ENCODE assay signal across 8 cellular contexts in the genomic region with DNA sequence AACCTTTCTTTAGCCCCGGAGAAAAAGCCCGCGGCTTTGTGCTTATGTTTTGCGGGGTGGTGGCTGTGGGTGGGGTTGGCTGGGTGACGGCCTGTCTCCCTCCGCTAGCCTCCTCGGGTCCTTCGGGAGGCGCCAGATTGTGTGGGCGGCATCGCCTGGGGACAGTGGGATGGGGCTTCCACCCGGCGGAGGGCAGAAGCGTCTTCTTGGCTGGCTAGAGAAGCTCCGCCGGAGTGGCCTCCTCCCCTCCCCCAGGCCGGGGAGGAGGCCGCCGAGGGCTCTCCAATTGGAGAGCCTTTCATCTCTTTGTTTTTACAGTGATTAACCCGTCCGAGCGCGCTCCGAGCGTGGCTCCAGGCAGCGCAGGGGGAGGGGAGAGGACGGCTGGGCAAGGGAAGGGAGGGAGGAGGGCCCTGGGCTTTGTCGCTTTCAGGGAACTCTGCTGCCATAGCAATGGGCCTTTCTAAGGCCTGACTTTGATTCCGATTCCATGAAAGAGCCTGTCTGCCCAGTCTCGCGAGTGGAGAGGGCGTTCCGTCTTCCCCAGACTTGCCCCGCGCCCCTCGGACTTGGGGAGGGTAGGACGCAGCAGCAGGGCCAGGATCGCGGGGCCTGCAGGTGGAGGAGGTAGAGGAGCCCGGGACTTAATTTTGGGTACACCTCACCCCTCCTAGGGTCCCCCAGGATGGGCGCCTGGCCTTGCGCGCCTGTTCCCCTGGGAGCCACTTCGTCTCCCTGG. TPM values are rescaled to one million over a fixed set of nuclear protein-coding genes. Genes with fewer than 3 reads are reported as not detected.
A peak's percentile ranks its signal among the peaks of the same experiment; 100 is the strongest.
DNase-seq lines count a peak whose midpoint lies in the region; ATAC-seq, FAIRE-seq and TF ChIP-seq lines count a peak whose summit lies in the region.

No MANE protein-coding gene starts in this region.

- FAIRE-seq in K562 (lab: Jason Lieb, UNC) = peak; percentile 40

- TF ChIP-seq CTCF in K562 (IDR thresholded peaks at IDR 0.05 in 2 of 3, conservative IDR thresholded peaks at IDR 0.05 in 1 of 3; ENCODE audit: insufficient read depth in 2 of 3, low read depth in 1 of 3, low read length in 3 of 3) (no peak), tibial artery (IDR thresholded peaks at IDR 0.05) (no peak)

- 0 out of 4 replicates have a peak, but pooled peaks of 1 of the 2 experiments have one; percentile 6 for TF ChIP-seq RAD21 in K562 (CRISPR knock-in tag; conservative IDR thresholded peaks at IDR 0.05 in 1 of 2, IDR thresholded peaks at IDR 0.05 in 1 of 2)

- H3K9me1 ChIP-seq in K562 (ENCODE audit: control insufficient read depth, insufficient read depth, low read length) = no peaks in the 10 kb centered on the region

- H3K27me3 ChIP-seq in K562 (ENCODE audit: control insufficient read depth in 2 of 2, insufficient read depth in 2 of 2, low read length in 2 of 2) (peaks cover 0 to 4% of the 10 kb centered on the region in 2 experiments; a peak in 1 of 5 replicates), tibial artery (peaks cover 0 to 52% of the 10 kb centered on the region in 2 donors)

- H2AFZ ChIP-seq in K562 (ENCODE audit: low read depth, low read length) = peak overlapping the region; percentile 7; the same call in 1 of the 2 replicates

- no peak for TF ChIP-seq POLR2A in K562 (conservative IDR thresholded peaks at IDR 0.05)

- no peak overlapping the region for H3K27ac ChIP-seq in K562 (ENCODE audit: extremely low read depth, low read depth, low read length)
- H3K27ac ChIP-seq in tibial artery = peak overlapping the region in 1 of 2 donors; percentile 4

- intact Hi-C loops in K562 (cut with micrococcal nuclease) = no loop called here
- intact Hi-C loops in tibial artery (cut with DNase I; ENCODE audit: low total_unique reads) = no loop called here

- H3K79me2 ChIP-seq in K562 (ENCODE audit: control insufficient read depth, insufficient read depth, low read length) = no peaks in the 10 kb centered on the region

- ATAC-seq in K562 = peak; percentile 72
- no peak for ATAC-seq in GM18520 (IDR thresholded peaks at IDR 0.05; ENCODE audit: unreplicated experiment)
- ATAC-seq in HG03457 (IDR thresholded peaks at IDR 0.05; ENCODE audit: unreplicated experiment) = no peak

- no peak for TF ChIP-seq EP300 in K562 (IDR thresholded peaks at IDR 0.05; ENCODE audit: low read length)

- peak; percentile 94 for DNase-seq in D341Med (ENCODE audit: low spot score)
- peak; percentile 74 for DNase-seq in NCI-H1694 treated with DMSO at 0.1 percent for 48 hours (lab: John Stamatoyannopoulos, UW)
- peak; percentile 60 to 83 (median 78) for DNase-seq in K562 (ENCODE audit: extremely low read depth in 1 of 4, low spot score in 3 of 4)
- peak; percentile 33 for DNase-seq in inferior parietal cortex (ENCODE audit: extremely low spot score)
- peak in 1 of 2 donors; percentile 66 for DNase-seq in tibial artery
- DNase-seq in NOMO-1 treated with DMSO at 0.1 percent for 48 hours (lab: John Stamatoyannopoulos, UW; ENCODE audit: unreplicated experiment) = no peak

- 22% methylated on average over 34 of the region's 44 CpGs for WGBS in K562 (ENCODE audit: insufficient coverage, low coverage, missing lambda C conversion rate)

- peak overlapping the region; percentile 35; the same call in 1 of the 2 replicates for H3K4me2 ChIP-seq in K562 (ENCODE audit: insufficient read depth, low read length)

- CTCF ChIA-PET in K562 (lab: Yijun Ruan, JAX; ENCODE audit: low intra/inter-chr PET ratio) = no interaction called here

- H3K9me3 ChIP-seq in K562 (replicated peaks; ENCODE audit: control insufficient read depth, insufficient read depth, low read depth, low read length) (no peaks in the 10 kb centered on the region), tibial artery (no peaks in the 10 kb centered on the region)

- no peaks in the 10 kb centered on the region for H3K36me3 ChIP-seq in K562 (ENCODE audit: control insufficient read depth, insufficient read depth, low read length)
- H3K36me3 ChIP-seq in tibial artery = no peaks in the 10 kb centered on the region

- in situ Hi-C loops in K562 (cut with MboI) = no loop called here

- H3K4me1 ChIP-seq in K562 (replicated peaks in 1 of 2; ENCODE audit: control insufficient read depth in 2 of 2, insufficient read depth in 2 of 2, low read length in 2 of 2) (peaks cover 8 to 34% of the 10 kb centered on the region in 2 experiments; a peak in 4 of 5 replicates), tibial artery (peaks cover 0 to 34% (median 21%) of the 10 kb centered on the region in 4 donors)

- POLR2A ChIA-PET in K562 (lab: Yijun Ruan, JAX) = interaction anchor here (0.5 kb wide), 1 partner anchor 512 kb away, joined by 3 read pairs; no protein-coding TSS in a partner anchor

- peaks cover 10% of the 10 kb centered on the region for H4K20me1 ChIP-seq in K562 (replicated peaks; ENCODE audit: control insufficient read depth, insufficient read depth, low read length)

- no TSS peak for BruUV-seq in K562 (replicated peaks; lab: Mats Ljungman, UMichigan)

- peak overlapping the region in 1 of 2 experiments; percentile 70; a peak in 1 of 4 replicates for H3K9ac ChIP-seq in K562 (ENCODE audit: insufficient read depth in 1 of 2, low read depth in 2 of 2, low read length in 2 of 2)

- H3K4me3 ChIP-seq in K562 (0 out of 2 replicates have a peak overlapping the region, but pooled peaks have one; percentile 4), tibial artery (peak overlapping the region; percentile 38 to 60)

TF ChIP-seq in K562, 482 proteins besides CTCF, POLR2A, EP300 and RAD21 (continues in another document):
- TF ChIP-seq CTBP1 (IDR thresholded peaks at IDR 0.05; ENCODE audit: borderline replicate concordance) = peak; percentile 27; the same call in 1 of the 2 replicates
- TF ChIP-seq PHF21A (IDR thresholded peaks at IDR 0.05; ENCODE audit: borderline replicate concordance, low read depth) = peak; percentile 16; the same call in 1 of the 2 replicates
- no peak for TF ChIP-seq YY1 (IDR thresholded peaks at IDR 0.05; ENCODE audit: borderline replicate concordance in 1 of 3, control insufficient read depth in 1 of 3, extremely low read depth in 1 of 3, insufficient read depth in 3 of 3, insufficient read length in 1 of 3, insufficient replicate concordance in 2 of 3, low read depth in 1 of 3, low read length in 2 of 3)

RNA-seq across cellular contexts. Expression of a gene that starts 36.7 kb away (rescaled TPM):
- not detected in 2 replicates for total RNA-seq in K562 (2011; cell fraction: chromatin; rRNA removed; ENCODE audit: low replicate concordance)
- total RNA-seq in K562 (2011; cell fraction: nucleolus; rRNA removed) = not detected in 2 replicates
- not detected in 2 replicates for total RNA-seq in K562 (2011; cell fraction: nucleoplasm; rRNA removed)
- total RNA-seq in K562 (2014; rRNA removed) = not detected in 2 replicates
- not detected in 2 replicates for total RNA-seq in K562 (2014; rRNA removed; fragmentation: Illumina TruSeq; extraction: Trizol)
- total RNA-seq in K562 (2015; rRNA removed; fragmentation: Illumina TruSeq; extraction: Trizol) = not detected in 2 replicates
- total RNA-seq in K562 (2021) = not detected in 2 replicates
- not detected in 2 replicates for polyA plus RNA-seq in K562 (2011; rRNA removed)
- 0.01 TPM in 1 of 2 replicates, not detected in the other for polyA plus RNA-seq in K562 (2011; cell fraction: cytosol; rRNA removed)
- polyA plus RNA-seq in K562 (2011; cell fraction: nucleus; rRNA removed) = not detected in 2 replicates
- polyA plus RNA-seq in K562 (2012) = not detected in 2 replicates
- not detected in 2 replicates for polyA plus RNA-seq in K562 (2014; fragmentation: Illumina TruSeq; extraction: Trizol)
- polyA plus RNA-seq in K562 (2014; fragmentation: Nextera tagmentation; extraction: Ambion mirVana) = not detected
- polyA plus RNA-seq in K562 (2014; rRNA removed) = not detected in 2 replicates
- not detected in 2 replicates for polyA minus RNA-seq in K562 (2011; rRNA and poly(A)+ RNA removed)
- not detected in 2 replicates for polyA minus RNA-seq in K562 (2011; cell fraction: cytosol; rRNA and poly(A)+ RNA removed)
- not detected in 2 replicates for polyA minus RNA-seq in K562 (2011; cell fraction: nucleus; rRNA and poly(A)+ RNA removed)

RNA-seq across cellular contexts. Expression of a gene that starts 41.7 kb away (rescaled TPM):
- total RNA-seq in K562 (2011; cell fraction: chromatin; rRNA removed; ENCODE audit: low replicate concordance) = not detected in 2 replicates
- not detected in 2 replicates for total RNA-seq in K562 (2011; cell fraction: nucleolus; rRNA removed)
- not detected in 2 replicates for total RNA-seq in K562 (2011; cell fraction: nucleoplasm; rRNA removed)
- total RNA-seq in K562 (2014; rRNA removed) = not detected in 2 replicates
- not detected in 2 replicates for total RNA-seq in K562 (2014; rRNA removed; fragmentation: Illumina TruSeq; extraction: Trizol)
- total RNA-seq in K562 (2015; rRNA removed; fragmentation: Illumina TruSeq; extraction: Trizol) = not detected in 2 replicates
- not detected in 2 replicates for total RNA-seq in K562 (2021)
- not detected in 2 replicates for polyA plus RNA-seq in K562 (2011; rRNA removed)
- not detected in 2 replicates for polyA plus RNA-seq in K562 (2011; cell fraction: cytosol; rRNA removed)
- polyA plus RNA-seq in K562 (2011; cell fraction: nucleus; rRNA removed) = not detected in 2 replicates
- polyA plus RNA-seq in K562 (2012) = not detected in 2 replicates
- polyA plus RNA-seq in K562 (2014; fragmentation: Illumina TruSeq; extraction: Trizol) = not detected in 2 replicates
- polyA plus RNA-seq in K562 (2014; fragmentation: Nextera tagmentation; extraction: Ambion mirVana) = not detected
- polyA plus RNA-seq in K562 (2014; rRNA removed) = not detected in 2 replicates
- polyA minus RNA-seq in K562 (2011; rRNA and poly(A)+ RNA removed) = not detected in 2 replicates
- polyA minus RNA-seq in K562 (2011; cell fraction: cytosol; rRNA and poly(A)+ RNA removed) = not detected in 2 replicates
- polyA minus RNA-seq in K562 (2011; cell fraction: nucleus; rRNA and poly(A)+ RNA removed) = not detected in 2 replicates

RNA-seq across cellular contexts. Expression of a gene that starts 46.9 kb away (rescaled TPM):
- not detected in 2 replicates for total RNA-seq in K562 (2011; cell fraction: chromatin; rRNA removed; ENCODE audit: low replicate concordance)
- total RNA-seq in K562 (2011; cell fraction: nucleolus; rRNA removed) = not detected in 2 replicates
- total RNA-seq in K562 (2011; cell fraction: nucleoplasm; rRNA removed) = not detected in 2 replicates
- total RNA-seq in K562 (2014; rRNA removed) (not detected in 2 replicates), K562 (2014; rRNA removed; fragmentation: Illumina TruSeq; extraction: Trizol) (not detected in 2 replicates), K562 (2015; rRNA removed; fragmentation: Illumina TruSeq; extraction: Trizol) (not detected in 2 replicates), K562 (2021) (not detected in 2 replicates)
- polyA plus RNA-seq in K562 (2011; rRNA removed) (not detected in 2 replicates), K562 (2014; fragmentation: Illumina TruSeq; extraction: Trizol) (not detected in 2 replicates), K562 (2014; fragmentation: Nextera tagmentation; extraction: Ambion mirVana) (not detected), K562 (2014; rRNA removed) (not detected in 2 replicates)
- polyA plus RNA-seq in K562 (2011; cell fraction: cytosol; rRNA removed) = not detected in 2 replicates
- not detected in 2 replicates for polyA plus RNA-seq in K562 (2011; cell fraction: nucleus; rRNA removed)
- not detected in 2 replicates for polyA plus RNA-seq in K562 (2012)
- not detected in 2 replicates for polyA minus RNA-seq in K562 (2011; rRNA and poly(A)+ RNA removed)
- not detected in 2 replicates for polyA minus RNA-seq in K562 (2011; cell fraction: cytosol; rRNA and poly(A)+ RNA removed)
- polyA minus RNA-seq in K562 (2011; cell fraction: nucleus; rRNA and poly(A)+ RNA removed) = not detected in 2 replicates
